8 cellular contexts compared by ENCODE assay signal in the genomic region with DNA sequence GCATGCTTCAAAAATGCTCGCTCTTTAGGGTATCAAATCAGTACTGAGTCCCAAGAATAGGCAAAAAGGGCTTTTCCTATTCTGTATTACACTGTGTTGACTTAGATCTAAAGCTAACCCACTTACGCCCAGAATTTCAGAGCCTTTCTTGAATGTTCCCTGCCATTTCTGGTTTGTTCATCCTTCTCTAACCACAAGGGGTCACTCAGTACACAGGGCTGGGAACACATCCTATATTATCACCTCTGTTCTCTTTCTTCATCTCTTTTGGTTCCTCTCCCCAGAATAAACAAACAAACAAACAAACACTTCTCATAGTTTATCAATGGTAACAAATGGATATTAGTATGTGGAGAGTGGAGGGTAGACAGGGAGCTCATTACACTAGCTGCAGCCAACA. TPM values are rescaled to one million over a fixed set of nuclear protein-coding genes. Genes with fewer than 3 reads are reported as not detected.
DNase-seq lines count a peak whose midpoint lies in the region; ATAC-seq, FAIRE-seq and TF ChIP-seq lines count a peak whose summit lies in the region.

No MANE protein-coding gene starts in this region.

- no peak overlapping the region for H3K4me3 Mint-ChIP-seq in astrocyte (ENCODE audit: unreplicated experiment)

- no peaks in the 10 kb centered on the region for H3K27me3 ChIP-seq in GM06990 (replicated peaks; ENCODE audit: control insufficient read depth, insufficient read depth, low read length)
- no peaks in the 10 kb centered on the region for H3K27me3 ChIP-seq in MM.1S (replicated peaks; ENCODE audit: insufficient read depth, low read length)
- no peaks in the 10 kb centered on the region for H3K27me3 ChIP-seq in astrocyte (ENCODE audit: insufficient read depth, low read length)

- H3K4me1 ChIP-seq in MM.1S (ENCODE audit: low read length) (no peaks in the 10 kb centered on the region), astrocyte (ENCODE audit: insufficient read depth, low read length) (no peaks in the 10 kb centered on the region)

- peak; percentile 73 for FAIRE-seq in astrocyte (lab: Jason Lieb, UNC)

- H2AFZ ChIP-seq in MM.1S (ENCODE audit: low read length) = no peak overlapping the region
- no peak overlapping the region for H2AFZ ChIP-seq in astrocyte (ENCODE audit: low read depth, low read length)

- H3K36me3 ChIP-seq in GM06990 (ENCODE audit: control insufficient read depth, insufficient read depth, low read length) (no peaks in the 10 kb centered on the region), MM.1S (replicated peaks; ENCODE audit: insufficient read depth, low read length) (no peaks in the 10 kb centered on the region), astrocyte (ENCODE audit: insufficient read depth, low read length) (no peaks in the 10 kb centered on the region)

- no peaks in the 10 kb centered on the region for H3K36me3 Mint-ChIP-seq in astrocyte (ENCODE audit: low read depth, unreplicated experiment)

- H3K9ac ChIP-seq in MM.1S (ENCODE audit: low read length) (no peak overlapping the region), astrocyte (ENCODE audit: low read length) (no peak overlapping the region)

- H3K27ac ChIP-seq in MM.1S (ENCODE audit: low read length) = no peak overlapping the region
- no peak overlapping the region for H3K27ac ChIP-seq in astrocyte (ENCODE audit: low read depth, low read length)

- no peaks in the 10 kb centered on the region for H3K4me1 Mint-ChIP-seq in astrocyte (ENCODE audit: low read depth, unreplicated experiment)

- no peaks in the 10 kb centered on the region for H3K79me2 ChIP-seq in MM.1S (ENCODE audit: low read length)
- H3K79me2 ChIP-seq in astrocyte (ENCODE audit: insufficient read depth, low read length) = no peaks in the 10 kb centered on the region

- H4K20me1 ChIP-seq in MM.1S (ENCODE audit: insufficient read depth, low read length) (no peaks in the 10 kb centered on the region), astrocyte (ENCODE audit: insufficient read depth, low read length) (no peaks in the 10 kb centered on the region)

- peak; percentile 50 for TF ChIP-seq CTCF in GM06990 (IDR thresholded peaks at IDR 0.05; ENCODE audit: insufficient read depth, low read length, poor library complexity, severe bottlenecking)
- TF ChIP-seq CTCF in MM.1S (IDR thresholded peaks at IDR 0.05; ENCODE audit: low read length) = peak; percentile 60
- TF ChIP-seq CTCF in astrocyte (IDR thresholded peaks at IDR 0.05; ENCODE audit: insufficient read depth, low read depth, low read length) = peak; percentile 42

- H3K9me3 ChIP-seq in MM.1S (replicated peaks; ENCODE audit: insufficient read depth, low read length) (no peaks in the 10 kb centered on the region), astrocyte (ENCODE audit: insufficient read depth, low read depth, low read length) (no peaks in the 10 kb centered on the region)

- no peaks in the 10 kb centered on the region for H3K9me2 ChIP-seq in MM.1S (replicated peaks; ENCODE audit: insufficient read depth, low read length)

- DNase-seq in GM06990 (ENCODE audit: extremely low read depth, insufficient read length) (peak; percentile 0), MM.1S (peak; percentile 24), astrocyte (ENCODE audit: low read depth) (peak; percentile 2), kidney tubule cell (ENCODE audit: low spot score) (peak; percentile 35), GM19238 (ENCODE audit: insufficient read length, low spot score) (no peak)

- H3K4me2 ChIP-seq in MM.1S (ENCODE audit: low read depth, low read length) (no peak overlapping the region), astrocyte (ENCODE audit: low read length) (no peak overlapping the region)

- H3K4me3 ChIP-seq in GM06990 (replicated peaks; ENCODE audit: low read depth, low read length) (no peak overlapping the region), MM.1S (ENCODE audit: low read length) (no peak overlapping the region), astrocyte (ENCODE audit: insufficient read depth, low read depth, low read length) (no peak overlapping the region)

- no peaks in the 10 kb centered on the region for H3F3A ChIP-seq in MM.1S (ENCODE audit: insufficient read depth, low read length)

- H3K9me3 Mint-ChIP-seq in astrocyte (ENCODE audit: unreplicated experiment) = no peaks in the 10 kb centered on the region

- H3K27ac Mint-ChIP-seq in astrocyte (ENCODE audit: unreplicated experiment) = no peak overlapping the region

- peaks cover 2% of the 10 kb centered on the region for H3K27me3 Mint-ChIP-seq in astrocyte (ENCODE audit: low read depth, unreplicated experiment)

- ATAC-seq in HG02610 (IDR thresholded peaks at IDR 0.05; ENCODE audit: unreplicated experiment) = no peak
- ATAC-seq in GM21619 (IDR thresholded peaks at IDR 0.05; ENCODE audit: unreplicated experiment) = no peak
- ATAC-seq in GM21529 (IDR thresholded peaks at IDR 0.05; ENCODE audit: unreplicated experiment) = no peak

RNA-seq across cellular contexts. Expression of gene MORC4, which starts 25.5 kb away (rescaled TPM):
- 26.0 and 29.1 TPM in 2 replicates for total RNA-seq in astrocyte
